5 cellular contexts compared by ENCODE assay signal in genomic region chr7:55862652-55863051, GRCh38. TPM values are rescaled to one million over a fixed set of nuclear protein-coding genes. Genes with fewer than 3 reads are reported as not detected.
"Had no signal": no experiment of that assay in that cellular context is flagged by ENCODE, and none has a peak within 500 bp of the region (broad histone marks: within the 10 kb centered on the region; RNA-seq: fewer than 3 reads in every experiment).

SEPTIN14 (minus strand) TSS chr7:55862752; CDS start chr7:55861996, 756 bp downstream.

RNA-seq across cellular contexts. Expression of gene SEPTIN14, which starts in this region (rescaled TPM):
- total RNA-seq: HepG2, HT-29, HT1080, IMR-90 had no signal
- polyA plus RNA-seq: HepG2, IgD-negative memory B cell, IMR-90 had no signal
